In the genomic region with DNA sequence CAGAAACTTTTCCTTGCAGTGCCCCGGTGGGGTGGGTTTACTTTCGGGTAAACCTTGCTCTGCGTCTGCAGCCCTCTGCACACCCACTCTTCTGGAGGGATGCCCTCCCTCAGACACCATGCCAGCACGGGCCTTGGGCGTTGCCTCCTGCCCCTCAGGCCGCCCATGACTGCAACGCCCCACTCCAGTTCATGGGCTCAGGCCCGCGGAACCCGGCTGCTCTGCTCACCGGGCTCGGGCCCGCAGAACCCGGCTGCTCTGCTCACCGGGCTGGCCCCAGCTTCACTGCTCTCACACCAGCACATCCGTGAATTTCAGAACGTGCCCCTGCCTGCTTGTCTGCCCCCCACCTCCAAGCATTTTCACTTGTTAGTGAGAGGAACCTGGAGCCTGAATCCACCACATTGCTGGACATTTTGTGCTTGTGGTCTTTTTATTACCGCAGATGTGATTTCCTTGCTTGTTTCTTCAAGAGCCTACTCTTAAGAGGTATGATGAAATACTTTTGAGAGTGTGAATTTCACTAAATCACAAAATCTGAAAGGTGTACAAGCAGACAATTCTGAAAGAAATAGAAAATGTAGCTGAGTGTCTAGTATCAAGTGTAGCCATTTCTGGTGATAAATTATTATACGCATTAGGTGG, we compare ENCODE assay signal across 21 cellular contexts.
DNase-seq lines count a peak whose midpoint lies in the region; ATAC-seq and TF ChIP-seq lines count a peak whose summit lies in the region.
"Had no signal": no experiment of that assay in that cellular context is flagged by ENCODE, and none has a peak within 500 bp of the region (broad histone marks: within the 10 kb centered on the region; RNA-seq: fewer than 3 reads in every experiment).

No MANE protein-coding gene starts in this region.

- no peaks in the 10 kb centered on the region for H4K20me1 ChIP-seq in mammary epithelial cell (ENCODE audit: insufficient read depth, low read length)

- H3K79me2 ChIP-seq in mammary epithelial cell (ENCODE audit: insufficient read depth, low read length): peaks cover 58% of the 10 kb centered on the region

- TF ChIP-seq CTCF in mammary epithelial cell (conservative IDR thresholded peaks at IDR 0.05 in 1 of 2, IDR thresholded peaks at IDR 0.05 in 1 of 2; ENCODE audit: extremely low read depth in 1 of 2, insufficient read depth in 1 of 2, low read depth in 1 of 2, low read length in 2 of 2): no peak
- no peak for TF ChIP-seq CTCF in MCF 10A (IDR thresholded peaks at IDR 0.05; ENCODE audit: unreplicated experiment)
- no peak for TF ChIP-seq CTCF in lower lobe of right lung (IDR thresholded peaks at IDR 0.05)
- TF ChIP-seq CTCF in tibial artery (IDR thresholded peaks at IDR 0.05): no peak

- H3K4me2 ChIP-seq in mammary epithelial cell (ENCODE audit: insufficient read depth, low read depth, low read length): peak overlapping the region; percentile 80
- H3K4me2 ChIP-seq: hepatocyte, PC-9 had no signal

- H3K4me3 Mint-ChIP-seq in MCF 10A (ENCODE audit: unreplicated experiment): no peak overlapping the region
- H3K4me3 Mint-ChIP-seq in activated T-helper 1 cell treated with anti-CD3 and anti-CD28 coated beads, Interleukin-12 subunit alpha, Interleukin-12 subunit beta, Interleukin-2, Interleukin-4 antibody, amounts not matched to agents 30 ng/mL and 10 ng/mL and 1 ng/mL, durations not matched to agents 14 hours and 24 hours and 36 hours: peak overlapping the region; percentile 22

- H3K27me3 Mint-ChIP-seq in MCF 10A (ENCODE audit: insufficient read depth, unreplicated experiment): no peaks in the 10 kb centered on the region
- no peaks in the 10 kb centered on the region for H3K27me3 Mint-ChIP-seq in activated T-helper 1 cell treated with anti-CD3 and anti-CD28 coated beads, Interleukin-12 subunit alpha, Interleukin-12 subunit beta, Interleukin-2, Interleukin-4 antibody, amounts not matched to agents 30 ng/mL and 10 ng/mL and 1 ng/mL, durations not matched to agents 14 hours and 24 hours and 36 hours (ENCODE audit: insufficient read depth)
- H3K27me3 Mint-ChIP-seq: CD4-positive, alpha-beta memory T cell had no signal

- no peaks in the 10 kb centered on the region for H3K9me3 Mint-ChIP-seq in MCF 10A (ENCODE audit: unreplicated experiment)
- H3K9me3 Mint-ChIP-seq in activated T-helper 1 cell treated with anti-CD3 and anti-CD28 coated beads, Interleukin-12 subunit alpha, Interleukin-12 subunit beta, Interleukin-2, Interleukin-4 antibody, amounts not matched to agents 30 ng/mL and 10 ng/mL and 1 ng/mL, durations not matched to agents 14 hours and 24 hours and 36 hours: no peaks in the 10 kb centered on the region
- H3K9me3 Mint-ChIP-seq: CD4-positive, alpha-beta memory T cell had no signal

- H3K27me3 ChIP-seq in mammary epithelial cell (ENCODE audit: insufficient read depth, low read length): no peaks in the 10 kb centered on the region
- H3K27me3 ChIP-seq in lower lobe of right lung (ENCODE audit: low read depth): no peaks in the 10 kb centered on the region
- H3K27me3 ChIP-seq in tibial artery: no peaks in the 10 kb centered on the region
- H3K27me3 ChIP-seq: foreskin keratinocyte, hepatocyte, ovary, testis had no signal

- no peaks in the 10 kb centered on the region for H3K36me3 ChIP-seq in mammary epithelial cell (ENCODE audit: insufficient read depth, low read length)
- no peaks in the 10 kb centered on the region for H3K36me3 ChIP-seq in lower lobe of right lung
- H3K36me3 ChIP-seq in tibial artery: no peaks in the 10 kb centered on the region
- H3K36me3 ChIP-seq: ovary had no signal

- no TSS peak for BruUV-seq in mammary epithelial cell (replicated peaks; lab: Mats Ljungman, UMichigan)
- no TSS peak for BruUV-seq in MCF 10A (replicated peaks; lab: Mats Ljungman, UMichigan)

- in situ Hi-C loops in mammary epithelial cell (cut with MboI; ENCODE audit: low sequenced_read_pairs in 2 of 2): no loop called here

- H3K4me1 Mint-ChIP-seq in MCF 10A (ENCODE audit: insufficient read depth, unreplicated experiment): peaks cover 20% of the 10 kb centered on the region
- H3K4me1 Mint-ChIP-seq in activated T-helper 1 cell treated with anti-CD3 and anti-CD28 coated beads, Interleukin-12 subunit alpha, Interleukin-12 subunit beta, Interleukin-2, Interleukin-4 antibody, amounts not matched to agents 30 ng/mL and 10 ng/mL and 1 ng/mL, durations not matched to agents 14 hours and 24 hours and 36 hours (ENCODE audit: low read depth): peaks cover 94% of the 10 kb centered on the region

- H3K4me1 ChIP-seq in mammary epithelial cell (ENCODE audit: insufficient read depth, low read length): peaks cover 11% of the 10 kb centered on the region
- H3K4me1 ChIP-seq in lower lobe of right lung: peaks cover 54% of the 10 kb centered on the region
- H3K4me1 ChIP-seq in tibial artery: no peaks in the 10 kb centered on the region

- CTCF ChIA-PET in mammary epithelial cell (lab: Charles Lee; ENCODE audit: low non-redundant PET): no interaction called here
- CTCF ChIA-PET in MCF 10A (lab: Yijun Ruan, JAX): interaction anchor here (0.5 to 0.6 kb wide), 2 partner anchors 11 to 71 kb away, joined by 3 read pairs; no protein-coding TSS in a partner anchor

- no peaks in the 10 kb centered on the region for H3K36me3 Mint-ChIP-seq in MCF 10A (ENCODE audit: insufficient read depth, unreplicated experiment)
- H3K36me3 Mint-ChIP-seq in activated T-helper 1 cell treated with anti-CD3 and anti-CD28 coated beads, Interleukin-12 subunit alpha, Interleukin-12 subunit beta, Interleukin-2, Interleukin-4 antibody, amounts not matched to agents 30 ng/mL and 10 ng/mL and 1 ng/mL, durations not matched to agents 14 hours and 24 hours and 36 hours (ENCODE audit: low read depth): peaks cover 25% of the 10 kb centered on the region

- intact Hi-C loops in mammary epithelial cell (cut with micrococcal nuclease) (no loop called here), MCF 10A (cut with micrococcal nuclease) (no loop called here), lower lobe of right lung (cut with DNase I) (no loop called here), tibial artery (cut with DNase I; ENCODE audit: low total_unique reads) (no loop called here)
- intact Hi-C loops in activated T-helper 1 cell treated with anti-CD3 and anti-CD28 coated beads, Interleukin-12 subunit alpha, Interleukin-12 subunit beta, Interleukin-2, Interleukin-4 antibody, amounts not matched to agents 30 ng/mL and 10 ng/mL and 1 ng/mL, durations not matched to agents 14 hours and 24 hours and 36 hours (cut with micrococcal nuclease): loop anchor here (5.0 kb wide), 2 partner anchors 47 to 157 kb away; no protein-coding TSS in a partner anchor

- no peaks in the 10 kb centered on the region for H3K9me3 ChIP-seq in mammary epithelial cell (replicated peaks; ENCODE audit: insufficient read depth, low read length)
- no peaks in the 10 kb centered on the region for H3K9me3 ChIP-seq in lower lobe of right lung
- no peaks in the 10 kb centered on the region for H3K9me3 ChIP-seq in tibial artery
- H3K9me3 ChIP-seq: ovary, testis had no signal

- H3K4me3 ChIP-seq in mammary epithelial cell (replicated peaks in 1 of 3; ENCODE audit: insufficient read depth in 1 of 3, low read depth in 2 of 3, low read length in 3 of 3) (no peak overlapping the region), lower lobe of right lung (no peak overlapping the region), tibial artery (no peak overlapping the region)
- H3K4me3 ChIP-seq: hepatocyte, ovary, PC-9, testis had no signal

- peak; percentile 31 for DNase-seq in mammary epithelial cell
- DNase-seq in MCF 10A (ENCODE audit: unreplicated experiment): no peak
- no peak for DNase-seq in activated T-helper 1 cell treated with anti-CD3 and anti-CD28 coated beads, Interleukin-12 subunit alpha, Interleukin-12 subunit beta, Interleukin-2, Interleukin-4 antibody, amounts not matched to agents 30 ng/mL and 10 ng/mL and 1 ng/mL, durations not matched to agents 14 hours and 24 hours and 36 hours (ENCODE audit: low spot score)
- DNase-seq in lower lobe of right lung: no peak
- DNase-seq in tibial artery: no peak
- no peak for DNase-seq in NK-92 (lab: John Stamatoyannopoulos, UW; ENCODE audit: unreplicated experiment)
- DNase-seq in stimulated activated naive CD4-positive, alpha-beta T cell treated with Interleukin-2 at 50 U/mL for 16 hours (lab: John Stamatoyannopoulos, UW): no peak
- DNase-seq: anterior cingulate cortex; CD4-positive, alpha-beta memory T cell; dermis blood vessel endothelial cell; DMS153; foreskin keratinocyte; GDM1; NCI-H1694; NCI-H2227 treated with DMSO at 0.1 percent for 48 hours; PC-9; right cardiac atrium; testis; WERI-Rb-1 had no signal

- dilution Hi-C loops in mammary epithelial cell (cut with HindIII; ENCODE audit: low sequenced_read_pairs): no loop called here

- no peak overlapping the region for H3K9ac ChIP-seq in mammary epithelial cell (ENCODE audit: insufficient read depth, low read length)

- H3K27ac Mint-ChIP-seq in MCF 10A (ENCODE audit: low read depth, unreplicated experiment): no peak overlapping the region
- H3K27ac Mint-ChIP-seq in activated T-helper 1 cell treated with anti-CD3 and anti-CD28 coated beads, Interleukin-12 subunit alpha, Interleukin-12 subunit beta, Interleukin-2, Interleukin-4 antibody, amounts not matched to agents 30 ng/mL and 10 ng/mL and 1 ng/mL, durations not matched to agents 14 hours and 24 hours and 36 hours: peak overlapping the region; percentile 50

- ATAC-seq in lower lobe of right lung: peak; percentile 56 to 57
- ATAC-seq: foreskin keratinocyte had no signal

- H2AFZ ChIP-seq in mammary epithelial cell (ENCODE audit: low read depth, low read length): peak overlapping the region; percentile 60
- H2AFZ ChIP-seq: hepatocyte, PC-9 had no signal

- no peak overlapping the region for H3K27ac ChIP-seq in mammary epithelial cell (ENCODE audit: insufficient read depth, low read depth, low read length)
- peak overlapping the region; percentile 70 for H3K27ac ChIP-seq in lower lobe of right lung
- H3K27ac ChIP-seq in tibial artery: no peak overlapping the region
- H3K27ac ChIP-seq: foreskin keratinocyte, hepatocyte, PC-9, testis, WERI-Rb-1 had no signal

- POLR2A ChIA-PET in MCF 10A (lab: Yijun Ruan, JAX): no interaction called here

- WGBS in mammary epithelial cell (ENCODE audit: low coverage, missing lambda C conversion rate): 17% methylated on average over 15 of the region's 19 CpGs
